31 cellular contexts compared by ENCODE assay signal in the genomic region with DNA sequence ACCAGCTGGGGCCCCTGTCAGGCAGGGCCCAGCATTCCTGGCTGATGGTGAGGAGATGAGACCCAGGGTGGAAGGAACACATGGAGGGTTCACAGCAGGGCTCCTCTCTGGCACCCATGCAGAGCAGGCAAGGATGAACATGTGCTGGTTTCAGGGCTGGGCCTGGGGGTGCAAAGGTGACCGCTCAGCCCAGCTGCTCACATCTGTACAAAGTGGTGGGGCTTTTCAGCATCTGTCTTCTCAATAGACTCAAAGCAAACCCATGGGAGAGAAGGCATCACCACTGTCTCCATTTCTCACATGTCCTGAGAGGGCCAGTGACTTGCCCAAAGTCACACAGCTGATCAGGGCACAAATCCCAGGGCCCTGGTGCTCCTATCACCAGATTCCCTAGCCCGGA. TPM values are rescaled to one million over a fixed set of nuclear protein-coding genes. Genes with fewer than 3 reads are reported as not detected.
A peak's percentile ranks its signal among the peaks of the same experiment; 100 is the strongest.
DNase-seq lines count a peak whose midpoint lies in the region; ATAC-seq, FAIRE-seq and TF ChIP-seq lines count a peak whose summit lies in the region.
"Had no signal": no experiment of that assay in that cellular context is flagged by ENCODE, and none has a peak within 500 bp of the region (broad histone marks: within the 10 kb centered on the region; RNA-seq: fewer than 3 reads in every experiment).

No MANE protein-coding gene starts in this region.

- TF ChIP-seq EP300 in HepG2 (IDR thresholded peaks at IDR 0.05; ENCODE audit: low read depth in 2 of 2, low read length in 2 of 2) (no peak), HepG2 (CRISPR knock-in tag; IDR thresholded peaks at IDR 0.05; ENCODE audit: borderline replicate concordance) (no peak)

- no peaks in the 10 kb centered on the region for H3K36me3 ChIP-seq in HepG2 (replicated peaks in 1 of 2; ENCODE audit: control insufficient read depth in 1 of 2, insufficient read depth in 2 of 2, low read length in 2 of 2)
- H3K36me3 ChIP-seq in right lobe of liver: no peaks in the 10 kb centered on the region
- H3K36me3 ChIP-seq in Karpas-422 (ENCODE audit: insufficient read depth, low read length): no peaks in the 10 kb centered on the region
- H3K36me3 ChIP-seq in GM23338 (ENCODE audit: insufficient read depth): no peaks in the 10 kb centered on the region
- H3K36me3 ChIP-seq: gastrocnemius medialis, upper lobe of left lung had no signal

- no peak for TF ChIP-seq POLR2A in HepG2 (IDR thresholded peaks at IDR 0.05; ENCODE audit: insufficient read depth in 1 of 2, low read depth in 2 of 2, low read length in 2 of 2)
- no peak for TF ChIP-seq POLR2A in right lobe of liver (IDR thresholded peaks at IDR 0.05)
- TF ChIP-seq POLR2A in lower leg skin (IDR thresholded peaks at IDR 0.05): no peak

- POLR2A ChIA-PET in HepG2 (lab: Yijun Ruan, JAX): no interaction called here

- H3K27ac ChIP-seq in HepG2 (ENCODE audit: extremely low read length, insufficient read depth, low read length) (no peak overlapping the region), right lobe of liver (no peak overlapping the region), Karpas-422 (ENCODE audit: low read length) (peak overlapping the region; percentile 96), GM23338 (ENCODE audit: low read depth) (no peak overlapping the region)
- H3K27ac ChIP-seq: coronary artery, gastrocnemius medialis, upper lobe of left lung had no signal

- in situ Hi-C loops in HepG2 (cut with HindIII; ENCODE audit: extremely low pct_ligation_motif_present, low pct_unique_long_range_greater_than_20kb): no loop called here

- H3K27me3 ChIP-seq in HepG2 (ENCODE audit: control insufficient read depth in 1 of 2, insufficient read depth in 2 of 2, low read length in 2 of 2) (peaks cover 0 to 10% of the 10 kb centered on the region in 2 experiments; a peak in 2 of 5 replicates), right lobe of liver (no peaks in the 10 kb centered on the region), Karpas-422 (ENCODE audit: low read length) (no peaks in the 10 kb centered on the region), GM23338 (ENCODE audit: insufficient read depth) (no peaks in the 10 kb centered on the region)
- H3K27me3 ChIP-seq: upper lobe of left lung had no signal

- intact Hi-C loops in HepG2 (cut with micrococcal nuclease; ENCODE audit: unreplicated experiment) (no loop called here), right lobe of liver (cut with DNase I) (no loop called here), lower leg skin (cut with DNase I; ENCODE audit: low total_unique reads) (no loop called here)

- CTCF ChIA-PET in HepG2 (lab: Yijun Ruan, JAX; ENCODE audit: low intra/inter-chr PET ratio, low total read pairs): no interaction called here

- H3K27me3 Mint-ChIP-seq in brain (peaks cover 11% of the 10 kb centered on the region), GM23338 (ENCODE audit: insufficient read depth, low read depth, poor library complexity) (peaks cover 40% of the 10 kb centered on the region)
- peaks cover 7% of the 10 kb centered on the region for H3K27me3 Mint-ChIP-seq in stimulated activated memory B cell treated with anti-CD40 and anti-IgM and Interleukin-4, amounts not matched to agents 10 μg/mL and 1 μg/mL and 100 μg/mL, for 72 hours
- H3K27me3 Mint-ChIP-seq: stimulated activated naive B cell treated with anti-CD40 and anti-IgM and Interleukin-4, amounts not matched to agents 10 μg/mL and 1 μg/mL and 100 μg/mL, for 72 hours had no signal

- peak overlapping the region in 4 of 5 experiments; percentile 53 to 98 (median 59) for H3K27ac Mint-ChIP-seq in brain
- peak overlapping the region; percentile 16 for H3K27ac Mint-ChIP-seq in stimulated activated memory B cell treated with anti-CD40 and anti-IgM and Interleukin-4, amounts not matched to agents 10 μg/mL and 1 μg/mL and 100 μg/mL, for 72 hours
- no peak overlapping the region for H3K27ac Mint-ChIP-seq in GM23338
- H3K27ac Mint-ChIP-seq: progenitor cell of endocrine pancreas; stimulated activated naive B cell treated with anti-CD40 and anti-IgM and Interleukin-4, amounts not matched to agents 10 μg/mL and 1 μg/mL and 100 μg/mL, for 72 hours had no signal

- ATAC-seq in HepG2: peak; percentile 22
- ATAC-seq in right lobe of liver: no peak
- ATAC-seq in stimulated activated memory B cell treated with anti-CD40 and anti-IgM and Interleukin-4, amounts not matched to agents 10 μg/mL and 1 μg/mL and 100 μg/mL, for 72 hours: no peak
- ATAC-seq in esophagus mucosa: no peak
- ATAC-seq in GM23338: no peak
- ATAC-seq: gastrocnemius medialis; left cardiac atrium; sciatic nerve; stimulated activated naive B cell treated with anti-CD40 and anti-IgM and Interleukin-4, amounts not matched to agents 10 μg/mL and 1 μg/mL and 100 μg/mL, for 72 hours had no signal

- H4K20me1 ChIP-seq in HepG2 (ENCODE audit: insufficient read depth, low read length) (peaks cover 6% of the 10 kb centered on the region; the same call in 1 of the 2 replicates), Karpas-422 (ENCODE audit: insufficient read depth, low read depth, low read length) (peaks cover 11% of the 10 kb centered on the region), GM23338 (replicated peaks; ENCODE audit: insufficient read depth) (peaks cover 7% of the 10 kb centered on the region; the same call in 1 of the 2 replicates)

- H3K9me3 ChIP-seq in HepG2 (ENCODE audit: low read length): no peaks in the 10 kb centered on the region
- H3K9me3 ChIP-seq in right lobe of liver: no peaks in the 10 kb centered on the region
- H3K9me3 ChIP-seq in Karpas-422 (ENCODE audit: low read length): no peaks in the 10 kb centered on the region
- H3K9me3 ChIP-seq: gastrocnemius medialis, upper lobe of left lung had no signal

- H3F3A ChIP-seq in GM23338 (replicated peaks; ENCODE audit: low read depth): 0 out of 2 replicates have a peak, but pooled peaks cover 4% of the 10 kb centered on the region

- H3K36me3 Mint-ChIP-seq in brain (no peaks in the 10 kb centered on the region), GM23338 (ENCODE audit: low read depth) (no peaks in the 10 kb centered on the region)
- H3K36me3 Mint-ChIP-seq in stimulated activated memory B cell treated with anti-CD40 and anti-IgM and Interleukin-4, amounts not matched to agents 10 μg/mL and 1 μg/mL and 100 μg/mL, for 72 hours: no peaks in the 10 kb centered on the region
- H3K36me3 Mint-ChIP-seq: stimulated activated naive B cell treated with anti-CD40 and anti-IgM and Interleukin-4, amounts not matched to agents 10 μg/mL and 1 μg/mL and 100 μg/mL, for 72 hours had no signal

- no peak for TF ChIP-seq RAD21 in HepG2 (CRISPR knock-in tag; IDR thresholded peaks at IDR 0.05)

- WGBS in HepG2 (ENCODE audit: low lambda C conversion rate): 0% methylated on average over 1 of the region's 2 CpGs
- WGBS in right lobe of liver (ENCODE audit: insufficient coverage, low coverage, low lambda C conversion rate, missing lambda C conversion rate): 50% methylated on average over 1 of the region's 2 CpGs
- 55 to 77% methylated on average over 2 of the region's 2 CpGs for WGBS in lower leg skin, 2 donors

- DNase-seq in HepG2 (ENCODE audit: low spot score): peak; percentile 16
- DNase-seq in right lobe of liver: no peak
- peak; percentile 65 for DNase-seq in Karpas-422
- DNase-seq in lower leg skin (ENCODE audit: low spot score in 2 of 2): no peak
- no peak for DNase-seq in GM23338 (ENCODE audit: low spot score)
- DNase-seq: ACHN; activated CD4-positive, alpha-beta T cell treated with anti-CD3 and anti-CD28 coated beads for 1 hour; activated naive CD4-positive, alpha-beta T cell; activated T-cell treated with anti-CD3 and anti-CD28 coated beads, Interleukin-2, amount 50 U/mL, for 48 hours; amniotic stem cell; gastrocnemius medialis; GOT3; hippocampal formation; IMR-90; left cardiac atrium; NCI-H1105 treated with DMSO at 0.1 percent for 48 hours; NCI-H2081; NCI-H226; NCI-H69; stimulated activated CD4-positive, alpha-beta T cell treated with anti-CD3 and anti-CD28 coated beads, Interleukin-12 subunit alpha, Interleukin-12 subunit beta, amount 100 ng/mL, for 4 hours; stimulated activated CD4-positive, alpha-beta T cell treated with anti-CD3 and anti-CD28 coated beads, Interleukin-4, amount 100 ng/mL, for 1 hour; stimulated activated naive B cell treated with anti-CD40 and anti-IgM and Interleukin-4, amounts not matched to agents 10 μg/mL and 1 μg/mL and 100 μg/mL, for 72 hours; upper lobe of left lung had no signal

- H3K4me1 Mint-ChIP-seq in brain (peaks cover 93% of the 10 kb centered on the region), GM23338 (peaks cover 72% of the 10 kb centered on the region)
- H3K4me1 Mint-ChIP-seq in stimulated activated memory B cell treated with anti-CD40 and anti-IgM and Interleukin-4, amounts not matched to agents 10 μg/mL and 1 μg/mL and 100 μg/mL, for 72 hours: peaks cover 76% of the 10 kb centered on the region

- peaks cover 48% of the 10 kb centered on the region for H3K4me1 ChIP-seq in HepG2 (ENCODE audit: insufficient read depth, low read length)
- H3K4me1 ChIP-seq in right lobe of liver: no peaks in the 10 kb centered on the region
- peaks cover 78% of the 10 kb centered on the region for H3K4me1 ChIP-seq in Karpas-422 (ENCODE audit: low read length)
- peaks cover 44% of the 10 kb centered on the region for H3K4me1 ChIP-seq in GM23338 (ENCODE audit: insufficient read depth)
- H3K4me1 ChIP-seq: gastrocnemius medialis had no signal

- H3K4me3 Mint-ChIP-seq in brain (no peak overlapping the region), GM23338 (no peak overlapping the region; the same call in 2 of the 3 replicates)
- no peak overlapping the region for H3K4me3 Mint-ChIP-seq in stimulated activated memory B cell treated with anti-CD40 and anti-IgM and Interleukin-4, amounts not matched to agents 10 μg/mL and 1 μg/mL and 100 μg/mL, for 72 hours
- H3K4me3 Mint-ChIP-seq: stimulated activated naive B cell treated with anti-CD40 and anti-IgM and Interleukin-4, amounts not matched to agents 10 μg/mL and 1 μg/mL and 100 μg/mL, for 72 hours had no signal

- H3K4me2 ChIP-seq in HepG2 (ENCODE audit: low read depth, low read length): no peak overlapping the region
- H3K4me2 ChIP-seq in Karpas-422 (ENCODE audit: low read depth, low read length, poor library complexity, severe bottlenecking): peak overlapping the region; percentile 99
- H3K4me2 ChIP-seq in GM23338: no peak overlapping the region

- H3K9ac ChIP-seq in HepG2 (ENCODE audit: insufficient read depth, low read depth, low read length) (no peak overlapping the region), Karpas-422 (ENCODE audit: low read length) (peak overlapping the region; percentile 93)

- TF ChIP-seq CTCF in HepG2 (CRISPR knock-in tag; IDR thresholded peaks at IDR 0.05): no peak
- TF ChIP-seq CTCF in right lobe of liver (IDR thresholded peaks at IDR 0.05): no peak
- no peak for TF ChIP-seq CTCF in brain (conservative IDR thresholded peaks at IDR 0.05)
- TF ChIP-seq CTCF in lower leg skin (IDR thresholded peaks at IDR 0.05): no peak
- no peak for TF ChIP-seq CTCF in GM23338 (conservative IDR thresholded peaks at IDR 0.05; ENCODE audit: low read depth in 2 of 2)

- H3K4me3 ChIP-seq in HepG2 (replicated peaks in 1 of 3; ENCODE audit: insufficient read depth in 1 of 3, low read depth in 2 of 3, low read length in 3 of 3) (no peak overlapping the region), right lobe of liver (no peak overlapping the region), Karpas-422 (ENCODE audit: low read length) (peak overlapping the region; percentile 77; the same call in 1 of the 2 replicates), lower leg skin (ENCODE audit: low read depth, poor library complexity, severe bottlenecking) (no peak overlapping the region), GM23338 (no peak overlapping the region)
- H3K4me3 ChIP-seq: coronary artery, gastrocnemius medialis, upper lobe of left lung had no signal

- H2AFZ ChIP-seq in HepG2 (ENCODE audit: low read length) (no peak overlapping the region), Karpas-422 (ENCODE audit: low read length) (no peak overlapping the region), GM23338 (no peak overlapping the region)

- no TSS peak for BruUV-seq in HepG2 (replicated peaks; lab: Mats Ljungman, UMichigan)

- FAIRE-seq in HepG2 (lab: Jason Lieb, UNC): no peak
- FAIRE-seq: D721Med, endometrium had no signal

- H3K9me2 ChIP-seq in Karpas-422 (replicated peaks; ENCODE audit: insufficient read depth, low read length) (no peaks in the 10 kb centered on the region), GM23338 (ENCODE audit: insufficient read depth) (no peaks in the 10 kb centered on the region)

- H3K79me2 ChIP-seq in HepG2 (ENCODE audit: insufficient read depth, low read length) (no peaks in the 10 kb centered on the region), Karpas-422 (ENCODE audit: low read length) (0 out of 2 replicates have a peak, but pooled peaks cover 3% of the 10 kb centered on the region), GM23338 (replicated peaks; ENCODE audit: insufficient read depth) (no peaks in the 10 kb centered on the region)

- peaks cover 0 to 5% (median 0%) of the 10 kb centered on the region in 5 experiments for H3K9me3 Mint-ChIP-seq in brain
- H3K9me3 Mint-ChIP-seq in stimulated activated memory B cell treated with anti-CD40 and anti-IgM and Interleukin-4, amounts not matched to agents 10 μg/mL and 1 μg/mL and 100 μg/mL, for 72 hours: no peaks in the 10 kb centered on the region
- H3K9me3 Mint-ChIP-seq in GM23338: no peaks in the 10 kb centered on the region
- H3K9me3 Mint-ChIP-seq: stimulated activated naive B cell treated with anti-CD40 and anti-IgM and Interleukin-4, amounts not matched to agents 10 μg/mL and 1 μg/mL and 100 μg/mL, for 72 hours had no signal

RNA-seq across cellular contexts. Expression of a gene that starts 27.3 kb away (rescaled TPM):
- total RNA-seq in HepG2 (2016; rRNA removed; fragmentation: Illumina TruSeq; extraction: Trizol) (23.7 and 25.7 TPM in 2 replicates), right lobe of liver (10 to 100 TPM; 15.4 to 20.5 (median 18.5) TPM), esophagus mucosa (40.7 TPM), lower leg skin (10 to 100 TPM; 51.1 to 62.3 (median 58.4) TPM)
- total RNA-seq in HepG2 (2016; cell fraction: cytosol; rRNA removed; fragmentation: Illumina TruSeq; extraction: Trizol; ENCODE audit: low read depth): 1.5 TPM in 2 replicates
- 23.1 and 26.1 TPM in 2 replicates for total RNA-seq in HepG2 (2016; cell fraction: insoluble cytoplasmic fraction; rRNA removed; fragmentation: Illumina TruSeq; extraction: Trizol)
- total RNA-seq in HepG2 (2016; cell fraction: membrane; rRNA removed; fragmentation: Illumina TruSeq; extraction: Trizol): 7.4 and 8.3 TPM in 2 replicates
- 19.0 and 20.9 TPM in 2 replicates for total RNA-seq in HepG2 (2016; cell fraction: nucleus; rRNA removed; fragmentation: Illumina TruSeq; extraction: Trizol)
- polyA plus RNA-seq in HepG2 (2011; rRNA removed) (12.8 and 15.8 TPM in 2 replicates), brain (ENCODE audit: insufficient read depth, low read depth, low replicate concordance) (19.3 TPM), GM23338 (2016; fragmentation: Nextera tagmentation; extraction: Ambion mirVana) (6.4 and 6.6 TPM in 2 replicates)
- 12.1 and 14.1 TPM in 2 replicates for polyA plus RNA-seq in HepG2 (2011; cell fraction: cytosol; rRNA removed)
- polyA plus RNA-seq in HepG2 (2011; cell fraction: nucleus; rRNA removed): 14.6 and 15.9 TPM in 2 replicates
- 13.0 and 16.5 TPM in 2 replicates for polyA plus RNA-seq in HepG2 (2012)
- polyA plus RNA-seq in HepG2 (2016; cell fraction: cytosol; fragmentation: Illumina TruSeq; extraction: Trizol; ENCODE audit: low read depth): 0.41 and 0.70 TPM in 2 replicates
- polyA plus RNA-seq in HepG2 (2016; cell fraction: insoluble cytoplasmic fraction; fragmentation: Illumina TruSeq; extraction: Trizol; ENCODE audit: low read depth): 16.1 and 17.1 TPM in 2 replicates
- polyA plus RNA-seq in HepG2 (2016; cell fraction: membrane; fragmentation: Illumina TruSeq; extraction: Trizol; ENCODE audit: low read depth): 2.3 and 2.6 TPM in 2 replicates
- 16.7 and 20.2 TPM in 2 replicates for polyA plus RNA-seq in HepG2 (2016; cell fraction: nucleus; fragmentation: Illumina TruSeq; extraction: Trizol; ENCODE audit: insufficient read depth, low read depth)
- polyA minus RNA-seq in HepG2 (2011; rRNA and poly(A)+ RNA removed; ENCODE audit: low replicate concordance): 35.6 and 52.5 TPM in 2 replicates
- polyA minus RNA-seq in HepG2 (2011; cell fraction: cytosol; rRNA and poly(A)+ RNA removed): 20.2 and 25.1 TPM in 2 replicates
- 24.6 and 30.6 TPM in 2 replicates for polyA minus RNA-seq in HepG2 (2011; cell fraction: nucleus; rRNA and poly(A)+ RNA removed)
- 38.1 and 60.1 TPM in 2 replicates for total RNA-seq in Karpas-422 (2014; rRNA removed; shearing (Covaris generic); ENCODE audit: low replicate concordance)
- total RNA-seq in GM23338 (2014; rRNA removed; shearing (Covaris generic)): 57.5 and 68.7 TPM in 2 replicates

Comparison
In these comparisons a context has a peak if more than half of its experiments do, and no peak if none do; other contexts are left out.
1. DNase-seq: peak in HepG2 (single experiment) and Karpas-422 (single experiment); none in right lobe of liver (0 of 3), lower leg skin (0 of 2) and GM23338 (single experiment).